In genomic region chr6:118588626-118589025, GRCh38 we compare ENCODE assay signal across 1 cellular context.
TF ChIP-seq lines count a peak whose summit lies in the region.

No MANE protein-coding gene starts in this region.

TF ChIP-seq in IMR-90, 13 proteins besides CTCF, POLR2A, EP300 and RAD21:
- TF ChIP-seq MAFK (IDR thresholded peaks at IDR 0.05; ENCODE audit: low read depth, low read length): no peak
- TF ChIP-seq NFE2L2 (IDR thresholded peaks at IDR 0.05; ENCODE audit: low read depth, low read length): no peak
- TF ChIP-seq MXI1 (IDR thresholded peaks at IDR 0.05; ENCODE audit: borderline replicate concordance, low read depth, low read length): no peak
- TF ChIP-seq FOS (IDR thresholded peaks at IDR 0.05; ENCODE audit: low read depth, low read length): no peak
- TF ChIP-seq CHD1 (IDR thresholded peaks at IDR 0.05; ENCODE audit: low read depth, low read length): no peak
- no peak for TF ChIP-seq RFX5 (IDR thresholded peaks at IDR 0.05; ENCODE audit: low read depth, low read length)
- no peak for TF ChIP-seq MAZ (IDR thresholded peaks at IDR 0.05; ENCODE audit: borderline replicate concordance, low read depth, low read length)
- TF ChIP-seq RCOR1 (IDR thresholded peaks at IDR 0.05; ENCODE audit: insufficient replicate concordance, low read length): no peak
- no peak for TF ChIP-seq BHLHE40 (IDR thresholded peaks at IDR 0.05; ENCODE audit: low read depth, low read length)
- TF ChIP-seq CEBPB (IDR thresholded peaks at IDR 0.05; ENCODE audit: low read depth, low read length): no peak
- TF ChIP-seq, protein P1, sequence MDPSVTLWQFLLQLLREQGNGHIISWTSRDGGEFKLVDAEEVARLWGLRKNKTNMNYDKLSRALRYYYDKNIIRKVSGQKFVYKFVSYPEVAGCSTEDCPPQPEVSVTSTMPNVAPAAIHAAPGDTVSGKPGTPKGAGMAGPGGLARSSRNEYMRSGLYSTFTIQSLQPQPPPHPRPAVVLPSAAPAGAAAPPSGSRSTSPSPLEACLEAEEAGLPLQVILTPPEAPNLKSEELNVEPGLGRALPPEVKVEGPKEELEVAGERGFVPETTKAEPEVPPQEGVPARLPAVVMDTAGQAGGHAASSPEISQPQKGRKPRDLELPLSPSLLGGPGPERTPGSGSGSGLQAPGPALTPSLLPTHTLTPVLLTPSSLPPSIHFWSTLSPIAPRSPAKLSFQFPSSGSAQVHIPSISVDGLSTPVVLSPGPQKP (IDR thresholded peaks at IDR 0.05; ENCODE audit: borderline replicate concordance, low read depth, low read length): no peak
- TF ChIP-seq USF2 (IDR thresholded peaks at IDR 0.05; ENCODE audit: low read depth, low read length): no peak
- no peak for TF ChIP-seq SMC3 (IDR thresholded peaks at IDR 0.05; ENCODE audit: low read depth, low read length)
